In the genomic region with DNA sequence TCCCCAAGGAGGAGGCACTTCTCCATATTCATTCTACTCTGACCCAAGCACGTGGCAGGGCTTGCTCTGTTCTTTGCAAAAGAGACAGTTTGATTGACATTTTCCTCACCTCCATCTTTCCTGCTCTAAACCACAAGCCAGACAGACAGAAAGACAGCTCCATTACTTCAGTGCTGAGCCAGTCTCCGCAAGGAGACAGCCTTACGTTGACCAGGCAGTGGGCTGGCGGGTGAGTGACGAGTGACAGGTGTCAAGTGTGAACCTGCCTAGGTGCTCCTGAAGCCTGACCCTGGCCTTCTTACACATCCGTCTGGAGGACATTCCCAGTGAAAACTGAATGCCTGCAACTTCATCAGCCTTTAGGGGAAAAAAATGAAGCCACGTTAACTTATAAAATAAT, we compare ENCODE assay signal across 15 cellular contexts.
"Had no signal": no experiment of that assay in that cellular context is flagged by ENCODE, and none has a peak within 500 bp of the region (broad histone marks: within the 10 kb centered on the region; RNA-seq: fewer than 3 reads in every experiment).

No MANE protein-coding gene starts in this region.

- H3K36me3 ChIP-seq: adrenal gland, esophagus squamous epithelium had no signal

- DNase-seq: activated CD4-positive, alpha-beta T cell treated with anti-CD3 and anti-CD28 coated beads, Interleukin-2, amount 10 ng/mL, durations not matched to agents 7 days and 5 days; activated CD8-positive, alpha-beta memory T cell treated with anti-CD3 and anti-CD28 coated beads, Interleukin-2, amount 50 U/mL, for 4 hours; activated CD8-positive, alpha-beta T cell treated with anti-CD3 and anti-CD28 coated beads, Interleukin-2, amount 10 ng/mL, durations not matched to agents 7 days and 5 days; activated effector memory CD4-positive, alpha-beta T cell treated with Interleukin-2 at 50 U/mL for 16 hours; activated T-cell treated with anti-CD3 and anti-CD28 coated beads, Interleukin-2, amount 50 U/mL, for 48 hours; effector CD8-positive, alpha-beta T cell; esophagus squamous epithelium; midbrain; nephron progenitor cell; nucleus accumbens had no signal

- H3K9me3 ChIP-seq: adrenal gland, esophagus squamous epithelium had no signal

- H3K4me3 ChIP-seq: adrenal gland, esophagus squamous epithelium, lung, tibial nerve had no signal

- H3K27ac ChIP-seq: esophagus squamous epithelium had no signal

- H3K27me3 ChIP-seq: adrenal gland, esophagus squamous epithelium, tibial nerve had no signal

- ATAC-seq: activated CD4-positive, CD25-positive, alpha-beta regulatory T cell treated with anti-CD3 and anti-CD28 coated beads, Interleukin-2, amount 50 U/mL, for 24 hours; activated CD8-positive, alpha-beta T cell treated with anti-CD3 and anti-CD28 coated beads, Interleukin-2, amount 10 ng/mL, durations not matched to agents 7 days and 5 days; activated naive CD4-positive, alpha-beta T cell treated with anti-CD3 and anti-CD28 coated beads, Interleukin-2, amount 50 U/mL, for 72 hours had no signal
